In genomic region chr1:43531906-43532584, GRCh38 we compare ENCODE assay signal across 9 cellular contexts. TPM values are rescaled to one million over a fixed set of nuclear protein-coding genes. Genes with fewer than 3 reads are reported as not detected.
DNase-seq lines count a peak whose midpoint lies in the region; ATAC-seq, FAIRE-seq and TF ChIP-seq lines count a peak whose summit lies in the region.
"Had no signal": no experiment of that assay in that cellular context is flagged by ENCODE, and none has a peak within 500 bp of the region (broad histone marks: within the 10 kb centered on the region; RNA-seq: fewer than 3 reads in every experiment).

No MANE protein-coding gene starts in this region.

- no peaks in the 10 kb centered on the region for H3K9me3 Mint-ChIP-seq in activated naive CD8-positive, alpha-beta T cell treated with anti-CD3 and anti-CD28 coated beads, Interleukin-2, amount 50 U/mL, for 24 hours

- 54% methylated on average over 15 of the region's 15 CpGs for WGBS in SK-N-SH (ENCODE audit: low lambda C conversion rate)
- WGBS in testis, 2 donors = 14 to 17% methylated on average over 15 of the region's 15 CpGs

- H3K9me2 ChIP-seq in SK-N-SH = no peaks in the 10 kb centered on the region

- peak overlapping the region; percentile 71 for H3K9ac ChIP-seq in SK-N-SH

- H3K27ac ChIP-seq in SK-N-SH (ENCODE audit: low read depth in 2 of 2, low read length in 1 of 2) = no peak overlapping the region
- H3K27ac ChIP-seq in testis = no peak overlapping the region

- peaks cover 16% of the 10 kb centered on the region; the same call in 1 of the 2 replicates for H4K20me1 ChIP-seq in SK-N-SH (ENCODE audit: insufficient read depth)

- no peaks in the 10 kb centered on the region for H3K36me3 Mint-ChIP-seq in activated naive CD8-positive, alpha-beta T cell treated with anti-CD3 and anti-CD28 coated beads, Interleukin-2, amount 50 U/mL, for 24 hours (ENCODE audit: low read depth)

- H3K36me3 ChIP-seq in SK-N-SH (replicated peaks in 1 of 2; ENCODE audit: control insufficient read depth in 1 of 2, insufficient read depth in 2 of 2, low read length in 1 of 2) (no peaks in the 10 kb centered on the region), kidney epithelial cell (ENCODE audit: control insufficient read depth, insufficient read depth, low read length) (no peaks in the 10 kb centered on the region), testis (ENCODE audit: low read depth, missing control alignments) (no peaks in the 10 kb centered on the region)

- peaks cover 22% of the 10 kb centered on the region for H3K4me1 Mint-ChIP-seq in activated naive CD8-positive, alpha-beta T cell treated with anti-CD3 and anti-CD28 coated beads, Interleukin-2, amount 50 U/mL, for 24 hours

- CTCF ChIA-PET in SK-N-SH (lab: Yijun Ruan, JAX) = interaction anchor here (0.6 to 1.5 kb wide), 5 partner anchors 10 to 403 kb away, joined by 3 to 8 read pairs (median 4); no protein-coding TSS in a partner anchor

- H3K4me1 ChIP-seq in SK-N-SH (ENCODE audit: control insufficient read depth in 1 of 2, insufficient read depth in 2 of 2, low read depth in 1 of 2, low read length in 1 of 2) (peaks cover 4 to 18% of the 10 kb centered on the region in 2 experiments; a peak in 3 of 4 replicates), testis (peaks cover 7% of the 10 kb centered on the region)

- no peaks in the 10 kb centered on the region for H3K27me3 ChIP-seq in SK-N-SH (ENCODE audit: insufficient read depth)
- H3K27me3 ChIP-seq in kidney epithelial cell (ENCODE audit: control insufficient read depth, insufficient read depth, low read length) = no peaks in the 10 kb centered on the region
- no peaks in the 10 kb centered on the region for H3K27me3 ChIP-seq in testis

- intact Hi-C loops in testis (cut with DNase I; ENCODE audit: low total_unique reads) = loop anchor here (10.0 kb wide), 1 partner anchor 403 kb away; the partner anchor contains the start of gene ARTN

- FAIRE-seq in RCC 7860 (lab: Jason Lieb, UNC) = no peak
- FAIRE-seq: G401.6 had no signal

- POLR2A ChIA-PET in SK-N-SH (lab: Yijun Ruan, JAX) = no interaction called here

- DNase-seq in SK-N-SH (peak; percentile 55), kidney epithelial cell (ENCODE audit: low read depth) (no peak), testis (no peak), RCC 7860 (ENCODE audit: low spot score) (no peak)
- no peak for DNase-seq in activated naive CD8-positive, alpha-beta T cell treated with anti-CD3 and anti-CD28 coated beads, Interleukin-2, amount 50 U/mL, for 24 hours
- DNase-seq in activated CD4-positive, CD25-positive, alpha-beta regulatory T cell (lab: John Stamatoyannopoulos, UW) = no peak

- TF ChIP-seq EP300 in SK-N-SH (IDR thresholded peaks at IDR 0.05; ENCODE audit: borderline replicate concordance in 1 of 2, low read depth in 1 of 2, low read length in 1 of 2) = no peak

- no peak for TF ChIP-seq RAD21 in SK-N-SH (IDR thresholded peaks at IDR 0.05; ENCODE audit: low read length)

- ATAC-seq in SK-N-SH treated with all-trans-retinoic acid at 6 μM for 48 hours (no peak; the same call in 1 of the 3 replicates), HG03571 (IDR thresholded peaks at IDR 0.05; ENCODE audit: unreplicated experiment) (no peak)
- ATAC-seq in activated naive CD8-positive, alpha-beta T cell treated with anti-CD3 and anti-CD28 coated beads, Interleukin-2, amount 50 U/mL, for 24 hours = no peak

- H3K27ac Mint-ChIP-seq in activated naive CD8-positive, alpha-beta T cell treated with anti-CD3 and anti-CD28 coated beads, Interleukin-2, amount 50 U/mL, for 24 hours = peak overlapping the region; percentile 82

- H3F3A ChIP-seq in SK-N-SH (replicated peaks; ENCODE audit: insufficient read depth) = no peaks in the 10 kb centered on the region

- peaks cover 36% of the 10 kb centered on the region for H3K27me3 Mint-ChIP-seq in activated naive CD8-positive, alpha-beta T cell treated with anti-CD3 and anti-CD28 coated beads, Interleukin-2, amount 50 U/mL, for 24 hours

- no peak for TF ChIP-seq POLR2A in testis (IDR thresholded peaks at IDR 0.05)

- H3K9me3 ChIP-seq in SK-N-SH (no peaks in the 10 kb centered on the region), testis (no peaks in the 10 kb centered on the region)

- TF ChIP-seq CTCF in SK-N-SH (IDR thresholded peaks at IDR 0.05) (no peak), kidney epithelial cell (IDR thresholded peaks at IDR 0.05; ENCODE audit: insufficient read depth, low read length, poor library complexity, severe bottlenecking) (no peak), testis (IDR thresholded peaks at IDR 0.05) (no peak)

- H2AFZ ChIP-seq in SK-N-SH (ENCODE audit: low read depth) = peak overlapping the region; percentile 33; the same call in 1 of the 2 replicates

- peak overlapping the region; percentile 84 for H3K4me3 Mint-ChIP-seq in activated naive CD8-positive, alpha-beta T cell treated with anti-CD3 and anti-CD28 coated beads, Interleukin-2, amount 50 U/mL, for 24 hours

- peaks cover 55% of the 10 kb centered on the region; the same call in 1 of the 2 replicates for H3K79me2 ChIP-seq in SK-N-SH (ENCODE audit: insufficient read depth)

- H3K4me3 ChIP-seq in SK-N-SH (ENCODE audit: low read depth in 2 of 2, low read length in 1 of 2) (peak overlapping the region; percentile 61 to 78), kidney epithelial cell (ENCODE audit: low read depth, low read length) (peak overlapping the region; percentile 84), testis (peak overlapping the region; percentile 61 to 62)

- H3K4me2 ChIP-seq in SK-N-SH = peak overlapping the region; percentile 83

TF ChIP-seq in SK-N-SH, 30 proteins besides CTCF, POLR2A, EP300 and RAD21 (continues in another document):
- TF ChIP-seq RFX5 (IDR thresholded peaks at IDR 0.05; ENCODE audit: low read length) = no peak
- TF ChIP-seq USF1 (IDR thresholded peaks at IDR 0.05; ENCODE audit: borderline replicate concordance, low read depth) = no peak
- TF ChIP-seq FOSL2 (IDR thresholded peaks at IDR 0.05; ENCODE audit: borderline replicate concordance, low read depth) = no peak
- TF ChIP-seq GABPA (IDR thresholded peaks at IDR 0.05; ENCODE audit: low read depth) = no peak
- no peak for TF ChIP-seq NFIC (IDR thresholded peaks at IDR 0.05; ENCODE audit: borderline replicate concordance)
- no peak for TF ChIP-seq EZH2phosphoT487 (IDR thresholded peaks at IDR 0.05; ENCODE audit: borderline replicate concordance, low read depth)

TF ChIP-seq in SK-N-SH treated with all-trans-retinoic acid at 6 μM for 48 hours, 23 proteins besides CTCF, POLR2A, EP300 and RAD21:
- no peak for TF ChIP-seq ZC3H10 (CRISPR knock-in tag; IDR thresholded peaks at IDR 0.05)
- TF ChIP-seq ESRRG (CRISPR knock-in tag; IDR thresholded peaks at IDR 0.05) = no peak
- TF ChIP-seq PPARA (CRISPR knock-in tag; IDR thresholded peaks at IDR 0.05; ENCODE audit: borderline replicate concordance) = no peak
- TF ChIP-seq SNAI2 (CRISPR knock-in tag; IDR thresholded peaks at IDR 0.05) = no peak
TF ChIP-seq in SK-N-SH treated with all-trans-retinoic acid at 6 μM for 48 hours: peak in this region for 0.

RNA-seq across cellular contexts. Expression of gene PTPRF, which starts 1.4 kb away (rescaled TPM):
- polyA plus RNA-seq in SK-N-SH (2012; rRNA removed) = 67.6 and 72.7 TPM in 2 replicates
- polyA plus RNA-seq in SK-N-SH (2012; cell fraction: cytosol; rRNA removed) = 36.8 and 50.6 TPM in 2 replicates
- 97.5 and 115 TPM in 2 replicates for polyA plus RNA-seq in SK-N-SH (2012; cell fraction: nucleus; rRNA removed)
- 297 and 346 TPM in 2 replicates for total RNA-seq in kidney epithelial cell
- 10 to 100 TPM; 43.1 to 45.4 TPM for total RNA-seq in testis
- 51.0 TPM for polyA plus RNA-seq in testis (ENCODE audit: insufficient read depth, low read depth, low replicate concordance)
